11 cellular contexts compared by ENCODE assay signal in the genomic region with DNA sequence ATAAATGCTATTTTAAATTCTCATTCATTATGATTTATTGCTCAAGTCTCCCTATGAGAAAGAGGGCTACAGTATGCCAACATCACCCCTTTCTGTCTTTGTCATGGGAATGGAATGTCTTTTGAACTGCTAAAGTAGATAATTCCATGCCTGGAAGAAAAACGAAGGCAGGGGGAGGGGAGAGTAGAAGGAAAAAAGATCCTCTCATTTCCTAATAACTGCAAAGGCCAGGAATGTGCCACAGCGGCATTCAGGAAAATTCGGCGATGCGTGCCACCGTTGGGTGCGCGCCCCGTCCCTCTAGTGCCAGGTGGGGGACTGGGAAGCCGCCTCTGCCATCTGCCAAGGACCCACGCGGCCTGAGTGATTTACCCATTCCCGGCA. TPM values are rescaled to one million over a fixed set of nuclear protein-coding genes. Genes with fewer than 3 reads are reported as not detected.
DNase-seq lines count a peak whose midpoint lies in the region; TF ChIP-seq lines count a peak whose summit lies in the region.
"Had no signal": no experiment of that assay in that cellular context is flagged by ENCODE, and none has a peak within 500 bp of the region (broad histone marks: within the 10 kb centered on the region; RNA-seq: fewer than 3 reads in every experiment).

No MANE protein-coding gene starts in this region.

- no peaks in the 10 kb centered on the region for H3K9me3 ChIP-seq in HEK293 (ENCODE audit: control insufficient read depth, insufficient read depth, low read depth, low read length)
- no peaks in the 10 kb centered on the region for H3K9me3 ChIP-seq in skeletal muscle satellite cell (replicated peaks; ENCODE audit: low read length)

- POLR2A ChIA-PET in HEK293 (lab: Yijun Ruan, JAX), result no interaction called here

- H3K9me3 Mint-ChIP-seq in brain, result peaks cover 4 to 13% (median 9%) of the 10 kb centered on the region in 5 experiments
- H3K9me3 Mint-ChIP-seq in activated naive CD4-positive, alpha-beta T cell treated with anti-CD3 and anti-CD28 coated beads, Interleukin-2, amount 10 ng/mL, durations not matched to agents 7 days and 5 days, result peaks cover 11% of the 10 kb centered on the region

- H3K4me2 ChIP-seq in skeletal muscle satellite cell (ENCODE audit: low read length), result peak overlapping the region; percentile 77

- peak overlapping the region; percentile 61 for H3K9ac ChIP-seq in skeletal muscle satellite cell (ENCODE audit: low read depth, low read length)

- H3K27ac ChIP-seq in HEK293 (ENCODE audit: extremely low read depth, low read depth, low read length), result no peak overlapping the region

- H3K4me3 Mint-ChIP-seq in brain, result peak overlapping the region in 4 of 5 experiments; percentile 31 to 65 (median 50)
- no peak overlapping the region for H3K4me3 Mint-ChIP-seq in activated naive CD4-positive, alpha-beta T cell treated with anti-CD3 and anti-CD28 coated beads, Interleukin-2, amount 10 ng/mL, durations not matched to agents 7 days and 5 days
- H3K4me3 Mint-ChIP-seq: activated CD8-positive, alpha-beta memory T cell treated with anti-CD3 and anti-CD28 coated beads, Interleukin-2, amount 10 ng/mL, durations not matched to agents 7 days and 5 days had no signal

- peaks cover 12% of the 10 kb centered on the region for H3K27me3 ChIP-seq in skeletal muscle satellite cell (ENCODE audit: control insufficient read depth, insufficient read depth, low read length)

- no peaks in the 10 kb centered on the region for H3K4me1 ChIP-seq in HEK293 (ENCODE audit: control insufficient read depth, insufficient read depth, low read length)
- peaks cover 8% of the 10 kb centered on the region for H3K4me1 ChIP-seq in skeletal muscle satellite cell (ENCODE audit: control insufficient read depth, insufficient read depth, low read length)

- H3K27ac Mint-ChIP-seq in brain, result peak overlapping the region in 4 of 5 experiments; percentile 38 to 90 (median 79)
- H3K27ac Mint-ChIP-seq in activated naive CD4-positive, alpha-beta T cell treated with anti-CD3 and anti-CD28 coated beads, Interleukin-2, amount 10 ng/mL, durations not matched to agents 7 days and 5 days, result no peak overlapping the region
- H3K27ac Mint-ChIP-seq: activated CD8-positive, alpha-beta memory T cell treated with anti-CD3 and anti-CD28 coated beads, Interleukin-2, amount 10 ng/mL, durations not matched to agents 7 days and 5 days; naive B cell had no signal

- peaks cover 42% of the 10 kb centered on the region for H3K4me1 Mint-ChIP-seq in brain
- peaks cover 30% of the 10 kb centered on the region for H3K4me1 Mint-ChIP-seq in activated naive CD4-positive, alpha-beta T cell treated with anti-CD3 and anti-CD28 coated beads, Interleukin-2, amount 10 ng/mL, durations not matched to agents 7 days and 5 days

- CTCF ChIA-PET in HEK293 (lab: Yijun Ruan, JAX), result interaction anchor here (0.6 to 1.2 kb wide), 2 partner anchors 12 to 160 kb away, joined by 3 to 5 read pairs; no protein-coding TSS in a partner anchor
- CTCF ChIA-PET in activated naive CD4-positive, alpha-beta T cell treated with anti-CD3 and anti-CD28 coated beads, Interleukin-2, amount 10 ng/mL, durations not matched to agents 7 days and 5 days (lab: Charles Lee), result no interaction called here

- peaks cover 17% of the 10 kb centered on the region for H3K27me3 Mint-ChIP-seq in brain
- peaks cover 58% of the 10 kb centered on the region for H3K27me3 Mint-ChIP-seq in activated naive CD4-positive, alpha-beta T cell treated with anti-CD3 and anti-CD28 coated beads, Interleukin-2, amount 10 ng/mL, durations not matched to agents 7 days and 5 days

- TF ChIP-seq CTCF in HEK293 (tag by site-specific recombination; IDR thresholded peaks at IDR 0.05), result no peak
- no peak for TF ChIP-seq CTCF in brain (conservative IDR thresholded peaks at IDR 0.05)

- H3K36me3 ChIP-seq in HEK293 (ENCODE audit: control insufficient read depth in 2 of 2, insufficient read depth in 1 of 2, low read length in 2 of 2) (no peaks in the 10 kb centered on the region), skeletal muscle satellite cell (ENCODE audit: insufficient read depth, low read length) (no peaks in the 10 kb centered on the region)

- H3K4me3 ChIP-seq in HEK293 (ENCODE audit: low read depth, low read length) (no peak overlapping the region; the same call in none of the 2 replicates), skeletal muscle satellite cell (ENCODE audit: low read length) (peak overlapping the region; percentile 56)

- peaks cover 6% of the 10 kb centered on the region for H3K36me3 Mint-ChIP-seq in brain
- H3K36me3 Mint-ChIP-seq in activated naive CD4-positive, alpha-beta T cell treated with anti-CD3 and anti-CD28 coated beads, Interleukin-2, amount 10 ng/mL, durations not matched to agents 7 days and 5 days, result peaks cover 11% of the 10 kb centered on the region

- DNase-seq in iris pigment epithelial cell (ENCODE audit: low read depth) (peak; percentile 77), cerebellar nuclear complex (lab: John Stamatoyannopoulos, UW) (no peak)
- DNase-seq in activated naive CD4-positive, alpha-beta T cell treated with anti-CD3 and anti-CD28 coated beads, Interleukin-2, amount 10 ng/mL, durations not matched to agents 7 days and 5 days, result no peak
- no peak for DNase-seq in activated naive CD4-positive, alpha-beta T cell (lab: John Stamatoyannopoulos, UW)
- no peak for DNase-seq in activated CD4-positive, alpha-beta T cell treated with anti-CD3 and anti-CD28 coated beads for 1 hour
- DNase-seq: activated CD8-positive, alpha-beta memory T cell treated with anti-CD3 and anti-CD28 coated beads, Interleukin-2, amount 10 ng/mL, durations not matched to agents 7 days and 5 days; naive B cell; NCI-H1436 treated with DMSO at 0.1 percent for 48 hours had no signal

TF ChIP-seq in HEK293, 187 proteins besides CTCF, POLR2A, EP300 and RAD21 (continues in another document):
- TF ChIP-seq ZNF585B (tag by site-specific recombination; IDR thresholded peaks at IDR 0.05) (no peak), ZNF548 (tag by site-specific recombination; IDR thresholded peaks at IDR 0.05) (no peak), SP7 (tag by site-specific recombination; IDR thresholded peaks at IDR 0.05) (peak; percentile 64), ZNF132 (tag by site-specific recombination; IDR thresholded peaks at IDR 0.05; ENCODE audit: borderline replicate concordance) (no peak), ZSCAN30 (tag by site-specific recombination; IDR thresholded peaks at IDR 0.05) (no peak), ZNF16 (tag by site-specific recombination; IDR thresholded peaks at IDR 0.05; ENCODE audit: low read depth) (no peak), GLI4 (tag by site-specific recombination; IDR thresholded peaks at IDR 0.05) (no peak), ZNF626 (tag by site-specific recombination; IDR thresholded peaks at IDR 0.05) (no peak), ZNF292 (tag by site-specific recombination; IDR thresholded peaks at IDR 0.05; ENCODE audit: borderline replicate concordance, low read depth) (no peak), REPIN1 (tag by site-specific recombination; IDR thresholded peaks at IDR 0.05; ENCODE audit: low read depth) (no peak), ZNF529 (tag by site-specific recombination; IDR thresholded peaks at IDR 0.05; ENCODE audit: insufficient replicate concordance) (no peak), PRDM1 (tag by site-specific recombination; IDR thresholded peaks at IDR 0.05) (peak; percentile 77), WT1 (tag by site-specific recombination; IDR thresholded peaks at IDR 0.05) (no peak)
- TF ChIP-seq, protein P1, sequence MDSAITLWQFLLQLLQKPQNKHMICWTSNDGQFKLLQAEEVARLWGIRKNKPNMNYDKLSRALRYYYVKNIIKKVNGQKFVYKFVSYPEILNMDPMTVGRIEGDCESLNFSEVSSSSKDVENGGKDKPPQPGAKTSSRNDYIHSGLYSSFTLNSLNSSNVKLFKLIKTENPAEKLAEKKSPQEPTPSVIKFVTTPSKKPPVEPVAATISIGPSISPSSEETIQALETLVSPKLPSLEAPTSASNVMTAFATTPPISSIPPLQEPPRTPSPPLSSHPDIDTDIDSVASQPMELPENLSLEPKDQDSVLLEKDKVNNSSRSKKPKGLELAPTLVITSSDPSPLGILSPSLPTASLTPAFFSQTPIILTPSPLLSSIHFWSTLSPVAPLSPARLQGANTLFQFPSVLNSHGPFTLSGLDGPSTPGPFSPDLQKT (IDR thresholded peaks at IDR 0.05; ENCODE audit: borderline replicate concordance, low read depth, low read length), result no peak
- TF ChIP-seq, protein P2, sequence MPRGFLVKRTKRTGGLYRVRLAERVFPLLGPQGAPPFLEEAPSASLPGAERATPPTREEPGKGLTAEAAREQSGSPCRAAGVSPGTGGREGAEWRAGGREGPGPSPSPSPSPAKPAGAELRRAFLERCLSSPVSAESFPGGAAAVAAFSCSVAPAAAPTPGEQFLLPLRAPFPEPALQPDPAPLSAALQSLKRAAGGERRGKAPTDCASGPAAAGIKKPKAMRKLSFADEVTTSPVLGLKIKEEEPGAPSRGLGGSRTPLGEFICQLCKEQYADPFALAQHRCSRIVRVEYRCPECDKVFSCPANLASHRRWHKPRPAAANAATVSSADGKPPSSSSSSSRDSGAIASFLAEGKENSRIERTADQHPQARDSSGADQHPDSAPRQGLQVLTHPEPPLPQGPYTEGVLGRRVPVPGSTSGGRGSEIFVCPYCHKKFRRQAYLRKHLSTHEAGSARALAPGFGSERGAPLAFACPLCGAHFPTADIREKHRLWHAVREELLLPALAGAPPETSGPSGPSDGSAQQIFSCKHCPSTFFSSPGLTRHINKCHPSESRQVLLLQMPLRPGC (tag by site-specific recombination; IDR thresholded peaks at IDR 0.05), result no peak
- TF ChIP-seq, protein P3, sequence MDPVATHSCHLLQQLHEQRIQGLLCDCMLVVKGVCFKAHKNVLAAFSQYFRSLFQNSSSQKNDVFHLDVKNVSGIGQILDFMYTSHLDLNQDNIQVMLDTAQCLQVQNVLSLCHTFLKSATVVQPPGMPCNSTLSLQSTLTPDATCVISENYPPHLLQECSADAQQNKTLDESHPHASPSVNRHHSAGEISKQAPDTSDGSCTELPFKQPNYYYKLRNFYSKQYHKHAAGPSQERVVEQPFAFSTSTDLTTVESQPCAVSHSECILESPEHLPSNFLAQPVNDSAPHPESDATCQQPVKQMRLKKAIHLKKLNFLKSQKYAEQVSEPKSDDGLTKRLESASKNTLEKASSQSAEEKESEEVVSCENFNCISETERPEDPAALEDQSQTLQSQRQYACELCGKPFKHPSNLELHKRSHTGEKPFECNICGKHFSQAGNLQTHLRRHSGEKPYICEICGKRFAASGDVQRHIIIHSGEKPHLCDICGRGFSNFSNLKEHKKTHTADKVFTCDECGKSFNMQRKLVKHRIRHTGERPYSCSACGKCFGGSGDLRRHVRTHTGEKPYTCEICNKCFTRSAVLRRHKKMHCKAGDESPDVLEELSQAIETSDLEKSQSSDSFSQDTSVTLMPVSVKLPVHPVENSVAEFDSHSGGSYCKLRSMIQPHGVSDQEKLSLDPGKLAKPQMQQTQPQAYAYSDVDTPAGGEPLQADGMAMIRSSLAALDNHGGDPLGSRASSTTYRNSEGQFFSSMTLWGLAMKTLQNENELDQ (tag by site-specific recombination; IDR thresholded peaks at IDR 0.05; ENCODE audit: low read depth), result no peak

RNA-seq across cellular contexts. Expression of a gene that starts 54.7 kb away (rescaled TPM):
- polyA plus RNA-seq in brain (ENCODE audit: insufficient read depth, low read depth, low replicate concordance), result not detected
- total RNA-seq in skeletal muscle satellite cell (2012; rRNA removed), result not detected in 2 replicates
- total RNA-seq: activated CD8-positive, alpha-beta memory T cell treated with anti-CD3 and anti-CD28 coated beads, Interleukin-2, amount 10 ng/mL, durations not matched to agents 7 days and 5 days had no signal
